23 cellular contexts compared by ENCODE assay signal in the genomic region with DNA sequence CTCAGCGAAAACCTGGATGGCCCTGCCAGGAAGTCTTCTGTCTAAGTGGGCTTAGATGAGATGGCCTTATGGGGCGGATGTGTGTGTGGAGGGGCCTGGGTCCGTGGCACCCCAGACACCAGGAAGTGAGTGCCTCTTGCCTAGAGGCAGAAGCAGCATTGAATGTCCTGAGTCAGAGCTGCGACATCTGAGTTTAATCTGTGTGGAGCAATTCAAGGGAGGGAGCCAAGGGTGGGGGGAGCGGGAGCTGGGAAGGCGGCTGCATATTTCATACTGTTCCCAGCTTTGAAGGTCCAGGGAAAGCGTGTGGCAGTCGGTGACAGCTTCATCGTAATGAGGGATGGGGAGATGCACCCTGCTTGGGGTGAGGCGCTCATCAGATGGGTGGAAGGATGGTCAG.
"Had no signal": no experiment of that assay in that cellular context is flagged by ENCODE, and none has a peak within 500 bp of the region (broad histone marks: within the 10 kb centered on the region; RNA-seq: fewer than 3 reads in every experiment).

No MANE protein-coding gene starts in this region.

- H3K36me3 ChIP-seq: cardiac muscle cell, esophagus squamous epithelium, gastrocnemius medialis, heart right ventricle, left ventricle myocardium inferior, tibial nerve, uterus had no signal

- H3K4me3 ChIP-seq: cardiac muscle cell, esophagus squamous epithelium, gastrocnemius medialis, heart right ventricle, left ventricle myocardium inferior, tibial nerve, uterus had no signal

- H3K4me1 Mint-ChIP-seq: activated naive CD4-positive, alpha-beta T cell treated with anti-CD3 and anti-CD28 coated beads, Interleukin-2, amount 50 U/mL, for 24 hours; immature natural killer cell had no signal

- H3K27me3 ChIP-seq: gastrocnemius medialis, uterus had no signal

- ATAC-seq: effector memory CD8-positive, alpha-beta T cell; gastrocnemius medialis; heart right ventricle had no signal

- H3K4me1 ChIP-seq: esophagus squamous epithelium, gastrocnemius medialis, heart right ventricle, left ventricle myocardium inferior, tibial nerve, uterus had no signal

- H3K27ac Mint-ChIP-seq: activated naive CD4-positive, alpha-beta T cell treated with anti-CD3 and anti-CD28 coated beads, Interleukin-2, amount 50 U/mL, for 24 hours; effector memory CD8-positive, alpha-beta T cell; immature natural killer cell; T-helper 1 cell treated with Interleukin-12 subunit alpha and Interleukin-12 subunit beta and Interleukin-4 antibody, amounts not matched to agents 30 μg/mL and 1 μg/mL, for 36 hours had no signal

- H3K4me3 Mint-ChIP-seq: activated naive CD4-positive, alpha-beta T cell treated with anti-CD3 and anti-CD28 coated beads, Interleukin-2, amount 50 U/mL, for 24 hours; effector memory CD8-positive, alpha-beta T cell; immature natural killer cell; T-helper 1 cell treated with Interleukin-12 subunit alpha and Interleukin-12 subunit beta and Interleukin-4 antibody, amounts not matched to agents 30 μg/mL and 1 μg/mL, for 36 hours had no signal

- DNase-seq: activated CD4-positive, alpha-beta T cell treated with anti-CD3 and anti-CD28 coated beads for 1 hour; activated CD8-positive, alpha-beta memory T cell treated with anti-CD3 and anti-CD28 coated beads for 24 hours; activated CD8-positive, alpha-beta memory T cell treated with anti-CD3 and anti-CD28 coated beads, Interleukin-2, amount 50 U/mL, for 48 hours; activated gamma-delta T cell; activated T-cell treated with anti-CD3 and anti-CD28 coated beads, Interleukin-2, amount 50 U/mL, for 48 hours; amygdala; dermis blood vessel endothelial cell; effector memory CD8-positive, alpha-beta T cell; esophagus squamous epithelium; gastrocnemius medialis; heart right ventricle; immature natural killer cell; kidney glomerular epithelial cell; left ventricle myocardium inferior; occipital lobe; retina; stimulated activated CD4-positive, alpha-beta T cell treated with anti-CD3 and anti-CD28 coated beads, Interleukin-2, amount 100 ng/mL, for 24 hours; stimulated activated naive CD4-positive, alpha-beta T cell treated with Interleukin-2 at 50 U/mL for 16 hours; uterus had no signal

- H3K9me3 ChIP-seq: esophagus squamous epithelium, gastrocnemius medialis, heart right ventricle, left ventricle myocardium inferior, tibial nerve, uterus had no signal

- H3K36me3 Mint-ChIP-seq: activated naive CD4-positive, alpha-beta T cell treated with anti-CD3 and anti-CD28 coated beads, Interleukin-2, amount 50 U/mL, for 24 hours; immature natural killer cell had no signal

- H3K27ac ChIP-seq: cardiac muscle cell, esophagus squamous epithelium, gastrocnemius medialis, heart right ventricle, left ventricle myocardium inferior, tibial nerve, uterus had no signal

- H3K9me3 Mint-ChIP-seq: activated naive CD4-positive, alpha-beta T cell treated with anti-CD3 and anti-CD28 coated beads, Interleukin-2, amount 50 U/mL, for 24 hours; effector memory CD8-positive, alpha-beta T cell; immature natural killer cell; T-helper 1 cell treated with Interleukin-12 subunit alpha and Interleukin-12 subunit beta and Interleukin-4 antibody, amounts not matched to agents 30 μg/mL and 1 μg/mL, for 36 hours had no signal
